ENCODE assay signal across 8 cellular contexts in genomic region chr9:37592108-37592951, GRCh38. TPM values are rescaled to one million over a fixed set of nuclear protein-coding genes. Genes with fewer than 3 reads are reported as not detected.
DNase-seq lines count a peak whose midpoint lies in the region; ATAC-seq lines count a peak whose summit lies in the region.

TOMM5 (minus strand) TSS chr9:37592597; CDS start chr9:37592532, 65 bp downstream.

- peak; percentile 88 for ATAC-seq in GM19372 (IDR thresholded peaks at IDR 0.05; ENCODE audit: low read depth, unreplicated experiment)
- ATAC-seq in HG03521 (IDR thresholded peaks at IDR 0.05; ENCODE audit: unreplicated experiment), result peak; percentile 84
- peak; percentile 96 for ATAC-seq in left lobe of liver

- DNase-seq in C1 segment of cervical spinal cord (lab: John Stamatoyannopoulos, UW), result peak; percentile 45 to 95 (median 88)
- peak; percentile 97 for DNase-seq in NCI-H69 (lab: John Stamatoyannopoulos, UW)
- DNase-seq in activated CD4-positive, alpha-beta T cell treated with anti-CD3 and anti-CD28 coated beads, Interleukin-2, amount 50 U/mL, for 1 hour, result peak; percentile 89
- peak; percentile 89 for DNase-seq in dedifferentiated amniotic fluid mesenchymal stem cell (ENCODE audit: extremely low spot score)
- peak; percentile 95 for DNase-seq in left lobe of liver (ENCODE audit: low spot score)
- peak; percentile 85 for DNase-seq in stimulated activated CD4-positive, alpha-beta T cell treated with anti-CD3 and anti-CD28 coated beads, Interleukin-2, amount 100 ng/mL, for 4 hours (ENCODE audit: low read depth)

RNA-seq across cellular contexts. Expression of gene TOMM5, which starts in this region (rescaled TPM):
- total RNA-seq in left lobe of liver, result 35.4 TPM

Comparison
In these comparisons a context has a peak if more than half of its experiments do, and no peak if none do; other contexts are left out.
1. Peak in every context shown above with its lines: DNase-seq and ATAC-seq.